1 cellular context compared by ENCODE assay signal in the genomic region with DNA sequence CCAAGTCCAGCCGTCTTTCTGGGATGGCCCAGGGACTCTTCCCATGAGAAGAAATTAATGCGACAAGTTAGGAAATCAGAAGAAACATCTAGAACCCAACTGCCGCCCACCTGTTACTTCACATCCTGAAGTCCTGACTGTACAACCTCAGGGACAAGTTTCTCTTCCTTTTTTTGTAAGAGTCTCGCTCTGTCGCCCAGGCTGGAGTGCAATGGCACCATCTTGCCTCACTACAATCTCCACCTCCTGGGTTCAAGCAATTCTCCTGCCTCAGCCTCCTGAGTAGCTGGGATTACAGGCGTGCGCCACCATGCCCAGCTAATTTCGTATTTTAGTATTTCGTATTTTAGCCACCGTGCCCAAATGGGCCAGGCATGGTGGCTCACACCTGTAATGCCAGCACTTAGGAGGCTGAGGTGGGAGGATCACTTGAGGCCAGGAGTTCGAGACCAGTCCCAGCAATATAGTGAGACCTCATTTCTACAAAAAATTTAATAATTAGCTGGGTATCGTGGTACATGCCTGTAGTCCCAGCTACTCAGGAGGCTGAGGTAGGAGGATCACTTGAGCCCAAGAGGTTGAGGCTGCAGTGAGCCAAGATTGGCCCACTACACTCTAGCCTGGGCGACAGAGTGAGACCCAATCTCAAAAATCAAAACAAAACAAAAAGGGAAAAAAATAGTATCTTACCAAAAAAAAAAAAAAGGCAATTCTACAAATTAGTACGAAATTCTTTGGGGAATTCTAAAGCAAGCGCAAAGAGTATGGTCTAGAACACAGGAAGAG.
TF ChIP-seq lines count a peak whose summit lies in the region.

No MANE protein-coding gene starts in this region.

TF ChIP-seq in WTC11, 78 proteins besides CTCF, POLR2A, EP300 and RAD21 (continued from another document):
- TF ChIP-seq, protein P1, sequence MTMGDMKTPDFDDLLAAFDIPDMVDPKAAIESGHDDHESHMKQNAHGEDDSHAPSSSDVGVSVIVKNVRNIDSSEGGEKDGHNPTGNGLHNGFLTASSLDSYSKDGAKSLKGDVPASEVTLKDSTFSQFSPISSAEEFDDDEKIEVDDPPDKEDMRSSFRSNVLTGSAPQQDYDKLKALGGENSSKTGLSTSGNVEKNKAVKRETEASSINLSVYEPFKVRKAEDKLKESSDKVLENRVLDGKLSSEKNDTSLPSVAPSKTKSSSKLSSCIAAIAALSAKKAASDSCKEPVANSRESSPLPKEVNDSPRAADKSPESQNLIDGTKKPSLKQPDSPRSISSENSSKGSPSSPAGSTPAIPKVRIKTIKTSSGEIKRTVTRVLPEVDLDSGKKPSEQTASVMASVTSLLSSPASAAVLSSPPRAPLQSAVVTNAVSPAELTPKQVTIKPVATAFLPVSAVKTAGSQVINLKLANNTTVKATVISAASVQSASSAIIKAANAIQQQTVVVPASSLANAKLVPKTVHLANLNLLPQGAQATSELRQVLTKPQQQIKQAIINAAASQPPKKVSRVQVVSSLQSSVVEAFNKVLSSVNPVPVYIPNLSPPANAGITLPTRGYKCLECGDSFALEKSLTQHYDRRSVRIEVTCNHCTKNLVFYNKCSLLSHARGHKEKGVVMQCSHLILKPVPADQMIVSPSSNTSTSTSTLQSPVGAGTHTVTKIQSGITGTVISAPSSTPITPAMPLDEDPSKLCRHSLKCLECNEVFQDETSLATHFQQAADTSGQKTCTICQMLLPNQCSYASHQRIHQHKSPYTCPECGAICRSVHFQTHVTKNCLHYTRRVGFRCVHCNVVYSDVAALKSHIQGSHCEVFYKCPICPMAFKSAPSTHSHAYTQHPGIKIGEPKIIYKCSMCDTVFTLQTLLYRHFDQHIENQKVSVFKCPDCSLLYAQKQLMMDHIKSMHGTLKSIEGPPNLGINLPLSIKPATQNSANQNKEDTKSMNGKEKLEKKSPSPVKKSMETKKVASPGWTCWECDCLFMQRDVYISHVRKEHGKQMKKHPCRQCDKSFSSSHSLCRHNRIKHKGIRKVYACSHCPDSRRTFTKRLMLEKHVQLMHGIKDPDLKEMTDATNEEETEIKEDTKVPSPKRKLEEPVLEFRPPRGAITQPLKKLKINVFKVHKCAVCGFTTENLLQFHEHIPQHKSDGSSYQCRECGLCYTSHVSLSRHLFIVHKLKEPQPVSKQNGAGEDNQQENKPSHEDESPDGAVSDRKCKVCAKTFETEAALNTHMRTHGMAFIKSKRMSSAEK (CRISPR knock-in tag; IDR thresholded peaks at IDR 0.05; ENCODE audit: borderline replicate concordance), result no peak
- TF ChIP-seq CREM (CRISPR knock-in tag; IDR thresholded peaks at IDR 0.05) (no peak), ZNF317 (CRISPR knock-in tag; IDR thresholded peaks at IDR 0.05; ENCODE audit: borderline replicate concordance, low read depth) (no peak), FOXK1 (CRISPR knock-in tag; IDR thresholded peaks at IDR 0.05) (no peak), NR2C2 (CRISPR knock-in tag; IDR thresholded peaks at IDR 0.05) (no peak), FOXP1 (CRISPR knock-in tag; IDR thresholded peaks at IDR 0.05; ENCODE audit: borderline replicate concordance) (no peak), TCF7 (CRISPR knock-in tag; IDR thresholded peaks at IDR 0.05; ENCODE audit: low read depth) (no peak), NFATC4 (CRISPR knock-in tag; IDR thresholded peaks at IDR 0.05) (no peak)
- TF ChIP-seq, protein P2, sequence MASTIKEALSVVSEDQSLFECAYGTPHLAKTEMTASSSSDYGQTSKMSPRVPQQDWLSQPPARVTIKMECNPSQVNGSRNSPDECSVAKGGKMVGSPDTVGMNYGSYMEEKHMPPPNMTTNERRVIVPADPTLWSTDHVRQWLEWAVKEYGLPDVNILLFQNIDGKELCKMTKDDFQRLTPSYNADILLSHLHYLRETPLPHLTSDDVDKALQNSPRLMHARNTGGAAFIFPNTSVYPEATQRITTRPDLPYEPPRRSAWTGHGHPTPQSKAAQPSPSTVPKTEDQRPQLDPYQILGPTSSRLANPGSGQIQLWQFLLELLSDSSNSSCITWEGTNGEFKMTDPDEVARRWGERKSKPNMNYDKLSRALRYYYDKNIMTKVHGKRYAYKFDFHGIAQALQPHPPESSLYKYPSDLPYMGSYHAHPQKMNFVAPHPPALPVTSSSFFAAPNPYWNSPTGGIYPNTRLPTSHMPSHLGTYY (CRISPR knock-in tag; IDR thresholded peaks at IDR 0.05), result no peak
